8 cellular contexts compared by ENCODE assay signal in the genomic region with DNA sequence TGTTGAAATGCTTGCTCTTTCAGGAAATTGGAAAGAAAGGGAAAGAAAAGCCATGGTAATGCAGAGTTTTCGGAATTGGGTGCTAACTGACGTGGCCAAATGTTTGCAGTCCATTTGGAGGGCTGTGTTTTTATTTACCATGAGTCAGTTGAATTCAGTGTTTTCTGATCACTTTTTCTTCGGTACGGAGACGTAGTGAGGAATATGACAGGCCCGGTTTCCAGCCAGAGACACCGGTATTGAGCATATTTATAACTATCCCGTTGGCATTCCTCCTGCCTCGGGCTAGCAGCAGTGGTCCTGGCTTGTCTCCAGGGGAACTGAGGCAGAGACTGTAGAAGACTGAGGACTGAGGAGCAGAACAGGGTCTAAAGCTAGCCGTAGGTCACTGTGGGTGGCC. TPM values are rescaled to one million over a fixed set of nuclear protein-coding genes. Genes with fewer than 3 reads are reported as not detected.
DNase-seq lines count a peak whose midpoint lies in the region; ATAC-seq and TF ChIP-seq lines count a peak whose summit lies in the region.

No MANE protein-coding gene starts in this region.

- H3K4me1 ChIP-seq in KMS-11 (ENCODE audit: low read depth, poor library complexity, severe bottlenecking) (peaks cover 21% of the 10 kb centered on the region), muscle layer of duodenum (ENCODE audit: control insufficient read depth in 1 of 2, insufficient read depth in 2 of 2, low read length in 2 of 2) (peaks cover 7 to 10% of the 10 kb centered on the region in 2 donors)

- H3K4me3 ChIP-seq in AG04450 (ENCODE audit: low read depth, low read length) = peak overlapping the region; percentile 91
- H3K4me3 ChIP-seq in KMS-11 (IDR thresholded peaks at IDR 0.05; ENCODE audit: insufficient read depth, low read depth, low read length) = peak overlapping the region; percentile 45
- peak overlapping the region; percentile 90 to 91 for H3K4me3 ChIP-seq in cardiac fibroblast (replicated peaks in 1 of 2; ENCODE audit: low read depth in 2 of 2, low read length in 2 of 2)
- peak overlapping the region; percentile 94 to 96 for H3K4me3 ChIP-seq in muscle layer of duodenum (ENCODE audit: low read depth in 1 of 2, low read length in 2 of 2)

- peak overlapping the region; percentile 31 for H3K27ac ChIP-seq in AG04450 (ENCODE audit: low read depth, low read length)
- peak overlapping the region; percentile 84 for H3K27ac ChIP-seq in KMS-11
- H3K27ac ChIP-seq in muscle layer of duodenum (ENCODE audit: low read length) = peak overlapping the region; percentile 67

- peak overlapping the region; percentile 28; the same call in 1 of the 2 replicates for H2AFZ ChIP-seq in KMS-11 (ENCODE audit: low read depth)

- no peaks in the 10 kb centered on the region for H4K20me1 ChIP-seq in KMS-11 (ENCODE audit: insufficient read depth)

- H3K4me2 ChIP-seq in KMS-11 = peak overlapping the region; percentile 100

- peaks cover 3% of the 10 kb centered on the region; the same call in 1 of the 2 replicates for H3K9me3 ChIP-seq in AG04450 (ENCODE audit: control insufficient read depth, insufficient read depth, low read length)
- H3K9me3 ChIP-seq in muscle layer of duodenum (ENCODE audit: control insufficient read depth in 1 of 2, low read length in 2 of 2) = no peaks in the 10 kb centered on the region

- DNase-seq in AG04450 (ENCODE audit: low read depth, low spot score) = no peak
- DNase-seq in cardiac fibroblast (ENCODE audit: low read depth in 2 of 2) = no peak
- DNase-seq in stimulated activated CD8-positive, alpha-beta memory T cell treated with anti-CD3 and anti-CD28 coated beads, Interleukin-4, amount 100 ng/mL, for 48 hours = no peak
- no peak for DNase-seq in A172 (ENCODE audit: low spot score)
- DNase-seq in LoVo (ENCODE audit: low spot score) = no peak

- CTCF ChIA-PET in AG04450 (lab: Charles Lee) = interaction anchor here (0.9 kb wide), 1 partner anchor 14 kb away, joined by 3 read pairs; no protein-coding TSS in a partner anchor

- H3K27me3 ChIP-seq in AG04450 (ENCODE audit: control insufficient read depth, insufficient read depth, low read length) (no peaks in the 10 kb centered on the region), KMS-11 (ENCODE audit: insufficient read depth, low read depth) (no peaks in the 10 kb centered on the region), muscle layer of duodenum (ENCODE audit: low read depth, low read length) (no peaks in the 10 kb centered on the region)

- peaks cover 23% of the 10 kb centered on the region for H3K79me2 ChIP-seq in KMS-11 (ENCODE audit: insufficient read depth, low read depth)

- POLR2A ChIA-PET in AG04450 (lab: Yijun Ruan, JAX) = no interaction called here

- peaks cover 5% of the 10 kb centered on the region; the same call in 1 of the 2 replicates for H3K36me3 ChIP-seq in KMS-11 (ENCODE audit: insufficient read depth)
- peaks cover 26 to 35% of the 10 kb centered on the region in 2 donors for H3K36me3 ChIP-seq in muscle layer of duodenum (ENCODE audit: control insufficient read depth in 1 of 2, insufficient read depth in 2 of 2, low read length in 2 of 2)

- no peak for TF ChIP-seq CTCF in AG04450 (IDR thresholded peaks at IDR 0.05; ENCODE audit: low read depth, low read length)
- TF ChIP-seq CTCF in KMS-11 (conservative IDR thresholded peaks at IDR 0.05; ENCODE audit: low read depth, low read length) = no peak
- TF ChIP-seq CTCF in cardiac fibroblast (IDR thresholded peaks at IDR 0.05; ENCODE audit: low read depth, low read length) = no peak

- H3K9ac ChIP-seq in KMS-11 = peak overlapping the region; percentile 90

- no peak for ATAC-seq in HG02571 (IDR thresholded peaks at IDR 0.05; ENCODE audit: unreplicated experiment)

RNA-seq across cellular contexts. Expression of gene CDC16, which starts 1.0 kb away (rescaled TPM):
- 88.2 and 112 TPM in 2 replicates for polyA plus RNA-seq in AG04450 (2011; rRNA removed)
- 53.5 and 78.5 TPM in 2 replicates for polyA minus RNA-seq in AG04450 (2011; rRNA and poly(A)+ RNA removed)
- total RNA-seq in A172 (2014; rRNA removed; shearing (Covaris generic)) = 53.5 and 57.7 TPM in 2 replicates

RNA-seq across cellular contexts. Expression of gene UPF3A, which starts 45.7 kb away (rescaled TPM):
- polyA plus RNA-seq in AG04450 (2011; rRNA removed) = 52.3 and 60.3 TPM in 2 replicates
- 16.2 and 18.4 TPM in 2 replicates for polyA minus RNA-seq in AG04450 (2011; rRNA and poly(A)+ RNA removed)
- 28.8 and 34.6 TPM in 2 replicates for total RNA-seq in A172 (2014; rRNA removed; shearing (Covaris generic))

RNA-seq across cellular contexts. Expression of gene CFAP97D2, which starts 56.6 kb away (rescaled TPM):
- not detected in 2 replicates for polyA plus RNA-seq in AG04450 (2011; rRNA removed)
- polyA minus RNA-seq in AG04450 (2011; rRNA and poly(A)+ RNA removed) = not detected in 2 replicates
- not detected in 2 replicates for total RNA-seq in A172 (2014; rRNA removed; shearing (Covaris generic))

Comparison
In these comparisons a context has a peak if more than half of its experiments do, and no peak if none do; other contexts are left out.
1. H3K27ac ChIP-seq: peak in every context shown above with its lines; median percentile 84 in KMS-11; 67 in muscle layer of duodenum; 31 in AG04450.
2. H3K4me3 ChIP-seq: peak in every context shown above with its lines; median percentile 95 in muscle layer of duodenum; 91 in AG04450; 90 in cardiac fibroblast; 45 in KMS-11.